Comparison of ENCODE assay signal across 1 cellular context in the genomic region with DNA sequence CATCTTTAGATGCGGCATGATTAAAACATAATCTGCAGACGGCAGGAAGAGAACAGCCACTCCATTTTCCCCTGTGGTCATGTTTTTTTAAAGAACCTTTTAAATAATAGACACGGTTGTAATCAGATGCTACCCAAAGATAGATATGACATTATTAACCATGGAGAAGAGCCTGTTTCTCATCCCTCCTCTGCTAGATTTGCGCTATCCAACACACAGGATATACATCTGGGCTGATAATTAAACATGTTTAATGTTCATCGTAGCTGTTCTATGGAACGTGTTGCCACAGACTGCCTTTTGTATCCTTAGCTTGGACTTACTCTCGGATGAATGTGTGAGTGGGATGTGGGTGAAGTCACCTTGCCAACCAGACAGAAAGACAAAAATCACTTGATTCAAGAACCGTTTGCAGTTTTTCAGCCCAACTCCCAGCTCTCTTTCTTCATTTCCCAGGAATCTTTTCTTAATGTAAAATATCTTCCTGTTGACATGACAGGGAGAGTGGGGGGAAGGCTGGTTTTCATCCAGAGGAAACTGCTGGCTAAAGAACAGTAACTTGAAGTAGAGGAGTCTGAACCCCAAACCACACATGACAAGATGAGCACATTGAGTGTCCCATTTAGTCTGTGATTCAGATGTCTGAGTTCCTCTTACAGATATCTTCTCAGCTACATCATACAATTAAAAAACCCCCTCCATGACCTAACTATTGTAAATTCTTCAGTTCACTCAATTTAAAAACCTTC.
TF ChIP-seq lines count a peak whose summit lies in the region.

No MANE protein-coding gene starts in this region.

TF ChIP-seq in WTC11, 78 proteins besides CTCF, POLR2A, EP300 and RAD21 (continued from another document):
- no peak for TF ChIP-seq E2F4 (CRISPR knock-in tag; IDR thresholded peaks at IDR 0.05; ENCODE audit: borderline replicate concordance, low read depth)
- TF ChIP-seq, protein P1, sequence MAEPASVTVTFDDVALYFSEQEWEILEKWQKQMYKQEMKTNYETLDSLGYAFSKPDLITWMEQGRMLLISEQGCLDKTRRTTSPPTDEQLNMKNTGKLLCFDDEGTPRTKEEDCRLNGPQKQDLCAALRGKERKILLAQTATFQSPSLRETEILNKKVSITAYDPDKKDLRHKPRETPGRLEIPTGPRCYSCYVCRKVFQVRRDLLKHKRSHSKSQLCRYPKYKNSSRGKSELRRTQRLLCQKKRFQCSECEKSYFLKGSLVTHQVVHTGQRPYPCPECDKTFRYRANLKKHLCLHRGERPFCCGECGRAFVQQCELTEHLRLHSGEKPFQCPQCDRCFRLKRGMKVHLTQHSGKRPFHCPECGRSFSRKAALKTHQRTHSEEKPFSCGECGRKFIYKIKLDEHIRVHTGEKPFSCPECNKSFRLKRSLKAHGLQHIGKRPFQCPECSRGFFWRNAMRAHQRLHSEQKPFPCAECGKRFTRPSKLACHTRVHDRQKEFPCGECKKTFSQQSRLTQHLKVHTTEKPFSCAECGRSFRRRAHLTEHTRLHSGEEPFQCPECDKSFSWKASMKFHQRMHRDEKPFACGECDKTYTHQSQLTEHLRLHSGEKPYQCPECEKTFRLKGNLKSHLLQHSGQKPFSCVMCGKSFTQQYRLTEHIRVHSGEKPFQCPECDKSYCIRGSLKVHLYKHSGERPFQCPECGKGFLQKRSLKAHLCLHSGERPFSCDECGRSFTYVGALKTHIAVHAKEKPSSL (CRISPR knock-in tag; conservative IDR thresholded peaks at IDR 0.05), result no peak
- TF ChIP-seq IRF2 (CRISPR knock-in tag; IDR thresholded peaks at IDR 0.05; ENCODE audit: borderline replicate concordance, low read depth), result no peak
- TF ChIP-seq, protein P2, sequence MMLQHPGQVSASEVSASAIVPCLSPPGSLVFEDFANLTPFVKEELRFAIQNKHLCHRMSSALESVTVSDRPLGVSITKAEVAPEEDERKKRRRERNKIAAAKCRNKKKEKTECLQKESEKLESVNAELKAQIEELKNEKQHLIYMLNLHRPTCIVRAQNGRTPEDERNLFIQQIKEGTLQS (CRISPR knock-in tag; conservative IDR thresholded peaks at IDR 0.05), result no peak
- TF ChIP-seq ZNF416 (CRISPR knock-in tag; IDR thresholded peaks at IDR 0.05), result no peak
